Comparison of ENCODE assay signal across 21 cellular contexts in the genomic region with DNA sequence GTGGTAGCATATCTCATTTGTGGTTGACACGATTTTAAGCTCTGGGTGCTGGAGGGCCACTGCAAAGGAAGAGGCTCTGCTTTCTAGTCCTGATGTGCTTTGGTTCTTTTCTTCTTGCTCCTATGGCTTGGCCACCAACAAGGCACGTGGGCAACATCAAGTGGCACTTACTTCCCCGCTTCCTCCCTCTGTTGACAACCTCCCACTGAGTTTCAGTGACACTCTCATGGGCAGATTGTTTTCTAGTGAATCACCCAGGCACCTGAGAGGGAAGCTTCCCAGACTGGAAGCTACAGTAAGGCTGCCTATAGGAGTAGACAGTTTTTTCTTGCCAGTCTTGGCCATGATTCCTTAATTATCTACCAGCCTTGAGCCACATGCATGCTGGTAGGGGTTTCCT.
DNase-seq lines count a peak whose midpoint lies in the region; ATAC-seq and TF ChIP-seq lines count a peak whose summit lies in the region.
"Had no signal": no experiment of that assay in that cellular context is flagged by ENCODE, and none has a peak within 500 bp of the region (broad histone marks: within the 10 kb centered on the region; RNA-seq: fewer than 3 reads in every experiment).

No MANE protein-coding gene starts in this region.

- TF ChIP-seq POLR2A in sigmoid colon (IDR thresholded peaks at IDR 0.05): no peak

- H3K9me3 ChIP-seq in sigmoid colon: no peaks in the 10 kb centered on the region
- H3K9me3 ChIP-seq: BLaER1 treated with 17β-estradiol and CSF1 and Interleukin-3, amounts not matched to agents 10 nM and 100 nM; HAP-1; thyroid gland had no signal

- no peaks in the 10 kb centered on the region for H3K27me3 Mint-ChIP-seq in progenitor cell of endocrine pancreas
- H3K27me3 Mint-ChIP-seq: activated CD4-positive, alpha-beta memory T cell treated with anti-CD3 and anti-CD28 coated beads for 36 hours; memory B cell; stimulated activated memory B cell treated with anti-CD40 and anti-IgM and Interleukin-4, amounts not matched to agents 10 μg/mL and 1 μg/mL and 100 μg/mL, for 72 hours had no signal

- no peaks in the 10 kb centered on the region for H3K4me1 ChIP-seq in sigmoid colon
- H3K4me1 ChIP-seq: BLaER1 treated with 17β-estradiol and CSF1 and Interleukin-3, amounts not matched to agents 10 nM and 100 nM; HAP-1; thyroid gland had no signal

- intact Hi-C loops in sigmoid colon (cut with DNase I): no loop called here

- H3K27ac Mint-ChIP-seq in progenitor cell of endocrine pancreas: peak overlapping the region; percentile 37
- H3K27ac Mint-ChIP-seq: activated CD4-positive, alpha-beta memory T cell treated with anti-CD3 and anti-CD28 coated beads for 36 hours; activated naive CD4-positive, alpha-beta T cell treated with anti-CD3 and anti-CD28 coated beads, Interleukin-2, amount 50 U/mL, for 72 hours; brain; memory B cell; nephron; stimulated activated memory B cell treated with anti-CD40 and anti-IgM and Interleukin-4, amounts not matched to agents 10 μg/mL and 1 μg/mL and 100 μg/mL, for 72 hours had no signal

- peaks cover 5 to 63% (median 19%) of the 10 kb centered on the region in 4 donors for H3K36me3 ChIP-seq in sigmoid colon

- DNase-seq in NCI-H2029 (lab: John Stamatoyannopoulos, UW): peak; percentile 12
- no peak for DNase-seq in NCI-H2029 treated with DMSO at 0.1 percent for 48 hours (lab: John Stamatoyannopoulos, UW)
- peak; percentile 8 for DNase-seq in Jurkat, Clone E6-1 (ENCODE audit: low read depth, low spot score)
- peak; percentile 5 for DNase-seq in choroid plexus epithelial cell (ENCODE audit: low read depth)
- DNase-seq in progenitor cell of endocrine pancreas (ENCODE audit: low spot score, unreplicated experiment): no peak
- DNase-seq in sigmoid colon: no peak
- DNase-seq in omental fat pad (ENCODE audit: low spot score): no peak
- DNase-seq: activated CD4-positive, alpha-beta memory T cell treated with anti-CD3 and anti-CD28 coated beads for 36 hours; activated T-cell treated with anti-CD3 and anti-CD28 coated beads, Interleukin-2, amount 50 U/mL, for 48 hours; dermis blood vessel endothelial cell; erythroblast; thyroid gland had no signal

- peaks cover 19% of the 10 kb centered on the region for H3K36me3 Mint-ChIP-seq in progenitor cell of endocrine pancreas (ENCODE audit: insufficient read depth)

- ATAC-seq in omental fat pad (ENCODE audit: low FRiP score): no peak
- no peak for ATAC-seq in HG02938 (IDR thresholded peaks at IDR 0.05; ENCODE audit: unreplicated experiment)
- ATAC-seq: activated naive CD4-positive, alpha-beta T cell treated with anti-CD3 and anti-CD28 coated beads, Interleukin-2, amount 50 U/mL, for 72 hours; stimulated activated memory B cell treated with anti-CD40 and anti-IgM and Interleukin-4, amounts not matched to agents 10 μg/mL and 1 μg/mL and 100 μg/mL, for 72 hours had no signal

- no peaks in the 10 kb centered on the region for H3K27me3 ChIP-seq in sigmoid colon
- H3K27me3 ChIP-seq: BLaER1 treated with 17β-estradiol and CSF1 and Interleukin-3, amounts not matched to agents 10 nM and 100 nM; thyroid gland had no signal

- no peak overlapping the region for H3K4me3 ChIP-seq in Jurkat, Clone E6-1 (ENCODE audit: low read length)
- no peak overlapping the region for H3K4me3 ChIP-seq in choroid plexus epithelial cell (ENCODE audit: low read depth, low read length)
- no peak overlapping the region for H3K4me3 ChIP-seq in sigmoid colon
- H3K4me3 ChIP-seq: BLaER1 treated with 17β-estradiol and CSF1 and Interleukin-3, amounts not matched to agents 10 nM and 100 nM; HAP-1; thyroid gland had no signal

- no peak overlapping the region for H3K4me3 Mint-ChIP-seq in progenitor cell of endocrine pancreas (ENCODE audit: low read depth)
- H3K4me3 Mint-ChIP-seq: activated CD4-positive, alpha-beta memory T cell treated with anti-CD3 and anti-CD28 coated beads for 36 hours; brain; memory B cell; nephron; stimulated activated memory B cell treated with anti-CD40 and anti-IgM and Interleukin-4, amounts not matched to agents 10 μg/mL and 1 μg/mL and 100 μg/mL, for 72 hours had no signal

- no peak overlapping the region for H3K27ac ChIP-seq in sigmoid colon
- H3K27ac ChIP-seq: BLaER1 treated with 17β-estradiol and CSF1 and Interleukin-3, amounts not matched to agents 10 nM and 100 nM; RWPE1; thyroid gland had no signal

- WGBS in sigmoid colon, 2 donors: 86 to 90% methylated on average over 3 of the region's 3 CpGs

- H3K9me3 Mint-ChIP-seq in progenitor cell of endocrine pancreas (ENCODE audit: low read depth): peaks cover 4% of the 10 kb centered on the region
- H3K9me3 Mint-ChIP-seq: nephron had no signal

- peaks cover 3% of the 10 kb centered on the region for H3K4me1 Mint-ChIP-seq in progenitor cell of endocrine pancreas (ENCODE audit: low read depth)
- H3K4me1 Mint-ChIP-seq: brain; nephron; stimulated activated memory B cell treated with anti-CD40 and anti-IgM and Interleukin-4, amounts not matched to agents 10 μg/mL and 1 μg/mL and 100 μg/mL, for 72 hours had no signal

- TF ChIP-seq EP300 in sigmoid colon (IDR thresholded peaks at IDR 0.05): no peak

- no peak for TF ChIP-seq CTCF in choroid plexus epithelial cell (conservative IDR thresholded peaks at IDR 0.05; ENCODE audit: low read depth, low read length)
- no peak for TF ChIP-seq CTCF in progenitor cell of endocrine pancreas (IDR thresholded peaks at IDR 0.05; ENCODE audit: unreplicated experiment)
- TF ChIP-seq CTCF in sigmoid colon (IDR thresholded peaks at IDR 0.05): no peak
- no peak for TF ChIP-seq CTCF in omental fat pad (IDR thresholded peaks at IDR 0.05)

Comparison
In these comparisons a context has a peak if more than half of its experiments do, and no peak if none do; other contexts are left out.
1. DNase-seq: peak in NCI-H2029 (single experiment), Jurkat, Clone E6-1 (single experiment) and choroid plexus epithelial cell (single experiment); none in NCI-H2029 treated with DMSO at 0.1 percent for 48 hours (single experiment), progenitor cell of endocrine pancreas (single experiment), sigmoid colon (single experiment) and omental fat pad (single experiment).